15 cellular contexts compared by ENCODE assay signal in genomic region chr14:37588667-37588955, GRCh38.
DNase-seq lines count a peak whose midpoint lies in the region.
"Had no signal": no experiment of that assay in that cellular context is flagged by ENCODE, and none has a peak within 500 bp of the region (broad histone marks: within the 10 kb centered on the region; RNA-seq: fewer than 3 reads in every experiment).

No MANE protein-coding gene starts in this region.

- H3K9ac ChIP-seq in duodenal mucosa (ENCODE audit: low read depth in 1 of 2, low read length in 2 of 2) (peak overlapping the region; percentile 62 to 69), mucosa of stomach (ENCODE audit: low read length) (peak overlapping the region; percentile 97)
- H3K9ac ChIP-seq: BLaER1 had no signal

- H3K4me3 ChIP-seq in duodenal mucosa (ENCODE audit: low read depth in 1 of 2, low read length in 2 of 2), result peak overlapping the region; percentile 66 to 84
- peak overlapping the region; percentile 1 for H3K4me3 ChIP-seq in mucosa of stomach (ENCODE audit: low read length)
- H3K4me3 ChIP-seq: BLaER1, tibial nerve had no signal

- no peak overlapping the region for H3K27ac ChIP-seq in duodenal mucosa (ENCODE audit: low read depth, low read length)
- H3K27ac ChIP-seq: BLaER1, coronary artery, right atrium auricular region had no signal

- peak; percentile 38 for DNase-seq in DMS153 (lab: John Stamatoyannopoulos, UW)
- peak; percentile 89 for DNase-seq in NCI-H1092 treated with DMSO at 0.1 percent for 48 hours (lab: John Stamatoyannopoulos, UW)
- no peak for DNase-seq in KG1 (lab: John Stamatoyannopoulos, UW)
- no peak for DNase-seq in DMS 273 treated with DMSO at 0.1 percent for 48 hours (lab: John Stamatoyannopoulos, UW)
- no peak for DNase-seq in hepatic stellate cell (ENCODE audit: low spot score)
- no peak for DNase-seq in HUDEP-2 (lab: John Stamatoyannopoulos, UW; ENCODE audit: unreplicated experiment in 76 of 76)
- DNase-seq: activated CD8-positive, alpha-beta T cell treated with anti-CD3 and anti-CD28 coated beads, Interleukin-2, amount 10 ng/mL, durations not matched to agents 7 days and 5 days; activated naive CD8-positive, alpha-beta T cell treated with anti-CD3 and anti-CD28 coated beads for 36 hours; NK-92 treated with Interleukin-12 subunit alpha and Interleukin-12 subunit beta, amount 100 ng/mL, for 24 hours had no signal

- H3K36me3 ChIP-seq in duodenal mucosa (ENCODE audit: control insufficient read depth in 1 of 2, insufficient read depth in 2 of 2, low read length in 2 of 2) (no peaks in the 10 kb centered on the region), mucosa of stomach (ENCODE audit: control insufficient read depth, insufficient read depth, low read length) (no peaks in the 10 kb centered on the region)
- H3K36me3 ChIP-seq: BLaER1, right atrium auricular region, tibial nerve had no signal

- H3K9me3 ChIP-seq in duodenal mucosa (ENCODE audit: control insufficient read depth in 1 of 2, low read length in 2 of 2) (no peaks in the 10 kb centered on the region), mucosa of stomach (ENCODE audit: control insufficient read depth, low read length) (no peaks in the 10 kb centered on the region)
- H3K9me3 ChIP-seq: right atrium auricular region, tibial nerve had no signal

- peaks cover 33 to 37% of the 10 kb centered on the region in 2 donors for H3K27me3 ChIP-seq in duodenal mucosa (ENCODE audit: control insufficient read depth in 1 of 2, insufficient read depth in 2 of 2, low read length in 2 of 2)
- H3K27me3 ChIP-seq in mucosa of stomach (ENCODE audit: control insufficient read depth, insufficient read depth, low read length), result peaks cover 46% of the 10 kb centered on the region
- H3K27me3 ChIP-seq: BLaER1 had no signal

- H3K4me1 ChIP-seq in duodenal mucosa (ENCODE audit: control insufficient read depth in 1 of 2, insufficient read depth in 2 of 2, low read length in 2 of 2), result peaks cover 0 to 6% of the 10 kb centered on the region in 2 donors
- H3K4me1 ChIP-seq in mucosa of stomach (ENCODE audit: control insufficient read depth, insufficient read depth, low read length), result peaks cover 15% of the 10 kb centered on the region
- H3K4me1 ChIP-seq: BLaER1 had no signal

Comparison
In these comparisons a context has a peak if more than half of its experiments do, and no peak if none do; other contexts are left out.
1. DNase-seq: peak in DMS153 (single experiment) and NCI-H1092 treated with DMSO at 0.1 percent for 48 hours (single experiment); none in KG1 (single experiment), DMS 273 treated with DMSO at 0.1 percent for 48 hours (single experiment), hepatic stellate cell (single experiment) and HUDEP-2 (0 of 76).